In the genomic region with DNA sequence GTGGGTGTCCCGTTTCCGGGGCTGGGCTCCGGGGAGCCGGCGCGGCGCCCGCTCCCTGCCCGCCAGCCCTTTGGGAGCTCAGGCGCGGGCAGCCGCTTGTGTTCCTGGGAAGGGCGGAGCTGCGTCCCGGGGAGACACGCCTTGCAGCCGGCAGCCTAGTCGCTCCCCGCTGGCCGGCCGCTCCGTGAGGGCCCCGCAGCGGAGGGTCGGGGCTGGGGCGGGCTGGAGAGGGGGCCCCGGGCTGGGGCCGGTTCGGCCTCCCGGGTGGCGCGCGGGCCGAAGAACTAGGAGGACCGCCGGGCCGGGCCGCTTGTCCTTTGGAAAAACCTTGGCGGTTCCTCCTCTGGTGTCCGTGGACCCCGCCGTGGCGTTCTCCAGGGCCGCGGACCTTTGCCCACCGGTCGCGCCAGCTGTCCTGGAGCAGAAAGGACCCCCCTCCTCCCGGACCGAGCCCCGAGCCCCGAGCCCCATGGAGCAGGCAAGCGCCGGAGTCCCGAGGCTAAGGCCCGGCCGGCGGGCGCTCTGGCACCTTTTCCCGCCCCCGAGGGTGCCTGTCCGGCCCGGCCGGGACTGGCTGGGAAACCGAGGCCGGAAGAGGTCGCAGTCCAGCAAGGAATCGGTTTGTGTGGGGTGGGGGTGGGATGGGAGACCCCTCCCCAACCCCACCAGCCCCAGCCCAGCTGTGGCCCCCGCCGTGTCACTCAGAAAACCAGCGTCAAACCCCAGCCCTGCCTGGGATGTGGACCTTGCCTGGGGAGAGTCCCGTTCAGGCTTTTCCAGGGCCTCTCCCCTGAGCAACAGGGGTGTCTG, we compare ENCODE assay signal across 2 cellular contexts.
A peak's percentile ranks its signal among the peaks of the same experiment; 100 is the strongest.
TF ChIP-seq lines count a peak whose summit lies in the region.

No MANE protein-coding gene starts in this region.

TF ChIP-seq in HCT116, 20 proteins besides CTCF, POLR2A, EP300 and RAD21:
- TF ChIP-seq SIN3A (IDR thresholded peaks at IDR 0.05; ENCODE audit: low read depth), result no peak
- TF ChIP-seq, protein P1, sequence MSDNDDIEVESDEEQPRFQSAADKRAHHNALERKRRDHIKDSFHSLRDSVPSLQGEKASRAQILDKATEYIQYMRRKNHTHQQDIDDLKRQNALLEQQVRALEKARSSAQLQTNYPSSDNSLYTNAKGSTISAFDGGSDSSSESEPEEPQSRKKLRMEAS (IDR thresholded peaks at IDR 0.05), result no peak
- TF ChIP-seq POLR2AphosphoS5 (IDR thresholded peaks at IDR 0.05; ENCODE audit: low read depth, low read length), result peak; percentile 81
- TF ChIP-seq ZFX (IDR thresholded peaks at IDR 0.05), result peak; percentile 89
- TF ChIP-seq EZH2phosphoT487 (IDR thresholded peaks at IDR 0.05; ENCODE audit: borderline replicate concordance), result no peak
- no peak for TF ChIP-seq TCF7L2 (IDR thresholded peaks at IDR 0.05; ENCODE audit: borderline replicate concordance, extremely low read depth, insufficient read depth, insufficient read length)

TF ChIP-seq in SK-N-SH, 30 proteins besides CTCF, POLR2A, EP300 and RAD21:
- TF ChIP-seq GATA2 (CRISPR knock-in tag; IDR thresholded peaks at IDR 0.05) (no peak), GABPA (IDR thresholded peaks at IDR 0.05; ENCODE audit: low read depth) (no peak), NRF1 (IDR thresholded peaks at IDR 0.05; ENCODE audit: low read depth, low read length) (no peak), RFX5 (IDR thresholded peaks at IDR 0.05; ENCODE audit: low read length) (no peak), POLR2AphosphoS5 (IDR thresholded peaks at IDR 0.05; ENCODE audit: low read depth, low read length) (no peak), YY1 (IDR thresholded peaks at IDR 0.05; ENCODE audit: low read depth) (no peak), FOXM1 (IDR thresholded peaks at IDR 0.05; ENCODE audit: low read depth) (no peak), RXRA (IDR thresholded peaks at IDR 0.05; ENCODE audit: borderline replicate concordance, low read depth) (no peak), MEF2A (IDR thresholded peaks at IDR 0.05; ENCODE audit: borderline replicate concordance, low read depth) (no peak), EZH2phosphoT487 (IDR thresholded peaks at IDR 0.05; ENCODE audit: borderline replicate concordance, low read depth) (no peak), SMC3 (IDR thresholded peaks at IDR 0.05; ENCODE audit: low read depth, low read length) (no peak)
- TF ChIP-seq, protein P2, sequence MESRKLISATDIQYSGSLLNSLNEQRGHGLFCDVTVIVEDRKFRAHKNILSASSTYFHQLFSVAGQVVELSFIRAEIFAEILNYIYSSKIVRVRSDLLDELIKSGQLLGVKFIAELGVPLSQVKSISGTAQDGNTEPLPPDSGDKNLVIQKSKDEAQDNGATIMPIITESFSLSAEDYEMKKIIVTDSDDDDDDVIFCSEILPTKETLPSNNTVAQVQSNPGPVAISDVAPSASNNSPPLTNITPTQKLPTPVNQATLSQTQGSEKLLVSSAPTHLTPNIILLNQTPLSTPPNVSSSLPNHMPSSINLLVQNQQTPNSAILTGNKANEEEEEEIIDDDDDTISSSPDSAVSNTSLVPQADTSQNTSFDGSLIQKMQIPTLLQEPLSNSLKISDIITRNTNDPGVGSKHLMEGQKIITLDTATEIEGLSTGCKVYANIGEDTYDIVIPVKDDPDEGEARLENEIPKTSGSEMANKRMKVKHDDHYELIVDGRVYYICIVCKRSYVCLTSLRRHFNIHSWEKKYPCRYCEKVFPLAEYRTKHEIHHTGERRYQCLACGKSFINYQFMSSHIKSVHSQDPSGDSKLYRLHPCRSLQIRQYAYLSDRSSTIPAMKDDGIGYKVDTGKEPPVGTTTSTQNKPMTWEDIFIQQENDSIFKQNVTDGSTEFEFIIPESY (IDR thresholded peaks at IDR 0.05; ENCODE audit: borderline replicate concordance, low read depth), result no peak
- TF ChIP-seq, protein P3, sequence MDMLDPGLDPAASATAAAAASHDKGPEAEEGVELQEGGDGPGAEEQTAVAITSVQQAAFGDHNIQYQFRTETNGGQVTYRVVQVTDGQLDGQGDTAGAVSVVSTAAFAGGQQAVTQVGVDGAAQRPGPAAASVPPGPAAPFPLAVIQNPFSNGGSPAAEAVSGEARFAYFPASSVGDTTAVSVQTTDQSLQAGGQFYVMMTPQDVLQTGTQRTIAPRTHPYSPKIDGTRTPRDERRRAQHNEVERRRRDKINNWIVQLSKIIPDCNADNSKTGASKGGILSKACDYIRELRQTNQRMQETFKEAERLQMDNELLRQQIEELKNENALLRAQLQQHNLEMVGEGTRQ (IDR thresholded peaks at IDR 0.05; ENCODE audit: borderline replicate concordance, low read depth, low read length), result no peak
- TF ChIP-seq, protein P1 (IDR thresholded peaks at IDR 0.05; ENCODE audit: low read depth), result no peak
TF ChIP-seq in SK-N-SH: peak in this region for 0.
